Comparison of ENCODE assay signal across 21 cellular contexts in the genomic region with DNA sequence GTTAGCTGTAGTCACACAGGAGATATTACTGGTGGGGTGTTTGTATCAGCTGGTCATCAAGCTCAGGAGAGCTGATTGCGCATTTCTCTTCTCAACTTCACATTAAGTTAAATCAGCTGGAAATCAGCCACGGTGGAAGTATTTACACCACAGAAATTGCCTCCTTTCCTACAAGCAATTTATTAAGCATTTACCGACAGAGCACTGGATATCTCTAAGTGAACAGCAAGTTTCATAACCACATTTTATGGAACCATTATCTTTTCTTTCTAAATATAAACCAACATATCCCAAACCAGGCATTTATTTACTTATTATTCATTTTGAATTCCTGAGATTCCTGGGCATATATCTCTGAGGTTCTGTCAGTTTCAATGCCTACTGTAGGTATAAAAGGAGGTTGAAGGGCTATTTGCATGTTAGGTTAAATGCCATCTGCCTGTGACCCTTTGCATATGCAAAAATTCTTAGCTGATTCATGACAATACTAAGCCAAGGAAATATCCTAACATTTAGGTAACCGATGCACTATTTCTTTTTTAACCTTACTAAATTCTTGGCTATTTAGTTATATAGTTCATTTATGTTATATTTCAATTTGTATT. TPM values are rescaled to one million over a fixed set of nuclear protein-coding genes. Genes with fewer than 3 reads are reported as not detected.
"Had no signal": no experiment of that assay in that cellular context is flagged by ENCODE, and none has a peak within 500 bp of the region (broad histone marks: within the 10 kb centered on the region; RNA-seq: fewer than 3 reads in every experiment).

No MANE protein-coding gene starts in this region.

- H3K27ac Mint-ChIP-seq: activated B cell treated with CpG ODN at 0.5 μM for 24 hours; activated CD4-positive, alpha-beta T cell treated with anti-CD3 and anti-CD28 coated beads, Interleukin-2, amount 10 ng/mL, durations not matched to agents 24 days and 14 days; naive thymus-derived CD8-positive, alpha-beta T cell had no signal

- H3K27ac ChIP-seq: ascending aorta, gastrocnemius medialis, heart right ventricle, left lung, neutrophil, skin epidermis, tibial nerve, uterus had no signal

- H3K4me3 ChIP-seq: ascending aorta, gastrocnemius medialis, heart right ventricle, left lung, mucosa of descending colon, skin epidermis, tibial nerve, uterus had no signal

- H3K36me3 Mint-ChIP-seq: naive thymus-derived CD8-positive, alpha-beta T cell had no signal

- H3K27me3 Mint-ChIP-seq: activated B cell treated with CpG ODN at 0.5 μM for 24 hours; activated CD4-positive, alpha-beta T cell treated with anti-CD3 and anti-CD28 coated beads, Interleukin-2, amount 10 ng/mL, durations not matched to agents 24 days and 14 days; naive thymus-derived CD8-positive, alpha-beta T cell had no signal

- H3K9me3 ChIP-seq: ascending aorta, gastrocnemius medialis, heart right ventricle, left lung, mucosa of descending colon, neutrophil, tibial nerve, uterus had no signal

- H3K4me1 Mint-ChIP-seq: activated B cell treated with CpG ODN at 0.5 μM for 24 hours; activated CD4-positive, alpha-beta T cell treated with anti-CD3 and anti-CD28 coated beads, Interleukin-2, amount 10 ng/mL, durations not matched to agents 24 days and 14 days; naive thymus-derived CD8-positive, alpha-beta T cell had no signal

- DNase-seq: activated B cell treated with CpG ODN at 0.5 μM for 24 hours; activated CD4-positive, alpha-beta T cell treated with anti-CD3 and anti-CD28 coated beads, Interleukin-2, amount 10 ng/mL, durations not matched to agents 24 days and 14 days; activated naive CD4-positive, alpha-beta T cell; erythroblast; gastrocnemius medialis; heart right ventricle; kidney; left lung; mammary epithelial cell; mucosa of descending colon; naive thymus-derived CD8-positive, alpha-beta T cell; posterior cingulate gyrus; stimulated activated CD4-positive, alpha-beta T cell treated with anti-CD3 and anti-CD28 coated beads, Interleukin-15, amount 100 ng/mL, for 24 hours; stimulated activated CD4-positive, alpha-beta T cell treated with anti-CD3 and anti-CD28 coated beads, Interleukin-4, amount 100 ng/mL, for 24 hours; stimulated activated naive CD4-positive, alpha-beta T cell; uterus had no signal

- ATAC-seq: gastrocnemius medialis; heart right ventricle; left lung; mucosa of descending colon; naive thymus-derived CD8-positive, alpha-beta T cell had no signal

- H3K27me3 ChIP-seq: ascending aorta, gastrocnemius medialis, heart right ventricle, left lung, tibial nerve, uterus had no signal

- H3K4me1 ChIP-seq: ascending aorta, gastrocnemius medialis, heart right ventricle, left lung, tibial nerve, uterus had no signal

- H3K4me3 Mint-ChIP-seq: activated B cell treated with CpG ODN at 0.5 μM for 24 hours; activated CD4-positive, alpha-beta T cell treated with anti-CD3 and anti-CD28 coated beads, Interleukin-2, amount 10 ng/mL, durations not matched to agents 24 days and 14 days; naive thymus-derived CD8-positive, alpha-beta T cell had no signal

- H3K9me3 Mint-ChIP-seq: activated B cell treated with CpG ODN at 0.5 μM for 24 hours; activated CD4-positive, alpha-beta T cell treated with anti-CD3 and anti-CD28 coated beads, Interleukin-2, amount 10 ng/mL, durations not matched to agents 24 days and 14 days had no signal

- H3K36me3 ChIP-seq: ascending aorta, gastrocnemius medialis, left lung, neutrophil, tibial nerve, uterus had no signal

RNA-seq across cellular contexts. Expression of a gene that starts 56.6 kb away (rescaled TPM):
- total RNA-seq: activated B cell treated with CpG ODN at 0.5 μM for 24 hours; activated CD4-positive, alpha-beta T cell treated with anti-CD3 and anti-CD28 coated beads, Interleukin-2, amount 10 ng/mL, durations not matched to agents 24 days and 14 days; naive thymus-derived CD8-positive, alpha-beta T cell; T-helper 2 cell treated with Interferon-gamma antibody and Interleukin-4, amounts not matched to agents 100 ng/mL and 5 ng/mL, for 36 hours had no signal
- polyA plus RNA-seq: naive thymus-derived CD8-positive, alpha-beta T cell had no signal
